ENCODE assay signal across 10 cellular contexts in genomic region chr21:35343046-35343816, GRCh38.
DNase-seq lines count a peak whose midpoint lies in the region; ATAC-seq, FAIRE-seq and TF ChIP-seq lines count a peak whose summit lies in the region.
"Had no signal": no experiment of that assay in that cellular context is flagged by ENCODE, and none has a peak within 500 bp of the region (broad histone marks: within the 10 kb centered on the region; RNA-seq: fewer than 3 reads in every experiment).

No MANE protein-coding gene starts in this region.

- H3K4me2 ChIP-seq in OCI-LY7 (ENCODE audit: low read length): peak overlapping the region; percentile 32
- H3K4me2 ChIP-seq in K562 (ENCODE audit: insufficient read depth, low read length): peak overlapping the region; percentile 34; the same call in 1 of the 2 replicates

- BruUV-seq in OCI-LY7 (replicated peaks; lab: Mats Ljungman, UMichigan) (no TSS peak), K562 (replicated peaks; lab: Mats Ljungman, UMichigan) (no TSS peak)

- no peaks in the 10 kb centered on the region for H3K27me3 Mint-ChIP-seq in CD4-positive, CD25-positive, alpha-beta regulatory T cell

- H3K9me3 Mint-ChIP-seq in CD4-positive, CD25-positive, alpha-beta regulatory T cell: peaks cover 0 to 3% (median 0%) of the 10 kb centered on the region in 7 donors

- TF ChIP-seq RAD21 in K562 (CRISPR knock-in tag; conservative IDR thresholded peaks at IDR 0.05 in 1 of 2, IDR thresholded peaks at IDR 0.05 in 1 of 2): no peak

- H3K9ac ChIP-seq in K562 (ENCODE audit: insufficient read depth in 1 of 2, low read depth in 2 of 2, low read length in 2 of 2): no peak overlapping the region; a peak in 1 of 4 replicates

- peak in 2 of 3 donors; percentile 12 to 67 for DNase-seq in CD4-positive, CD25-positive, alpha-beta regulatory T cell
- DNase-seq in GM10248 (ENCODE audit: extremely low spot score): peak; percentile 15
- no peak for DNase-seq in OCI-LY7 (ENCODE audit: low spot score)
- peak in 2 of 4 experiments; percentile 46 to 49 for DNase-seq in K562 (ENCODE audit: extremely low read depth in 1 of 4, low spot score in 3 of 4)
- DNase-seq in NCI-H1048 (lab: John Stamatoyannopoulos, UW): no peak
- DNase-seq in globus pallidus (ENCODE audit: low spot score): no peak
- no peak for DNase-seq in NCI-H1105 (lab: John Stamatoyannopoulos, UW)
- DNase-seq: caudate nucleus, H9, ovary had no signal

- peaks cover 7 to 19% (median 14%) of the 10 kb centered on the region in 4 donors for H3K4me1 Mint-ChIP-seq in CD4-positive, CD25-positive, alpha-beta regulatory T cell

- FAIRE-seq in K562 (lab: Jason Lieb, UNC): no peak

- peaks cover 0 to 2% of the 10 kb centered on the region in 2 experiments for H3K9me3 ChIP-seq in CD4-positive, CD25-positive, alpha-beta regulatory T cell (ENCODE audit: control insufficient read depth in 2 of 2, low read length in 2 of 2)
- no peaks in the 10 kb centered on the region for H3K9me3 ChIP-seq in OCI-LY7 (ENCODE audit: low read length)
- no peaks in the 10 kb centered on the region for H3K9me3 ChIP-seq in K562 (replicated peaks; ENCODE audit: control insufficient read depth, insufficient read depth, low read depth, low read length)
- H3K9me3 ChIP-seq: ovary had no signal

- intact Hi-C loops in OCI-LY7 (cut with micrococcal nuclease; ENCODE audit: unreplicated experiment): no loop called here
- intact Hi-C loops in K562 (cut with micrococcal nuclease): no loop called here

- peak; percentile 44; the same call in 1 of the 2 replicates for TF ChIP-seq EP300 in K562 (IDR thresholded peaks at IDR 0.05; ENCODE audit: low read length)

- H4K20me1 ChIP-seq in OCI-LY7 (ENCODE audit: insufficient read depth, low read length): no peaks in the 10 kb centered on the region
- no peaks in the 10 kb centered on the region for H4K20me1 ChIP-seq in K562 (replicated peaks; ENCODE audit: control insufficient read depth, insufficient read depth, low read length)

- no peak for TF ChIP-seq CTCF in GM10248 (IDR thresholded peaks at IDR 0.05; ENCODE audit: control extremely low read depth, extremely low read depth, low read depth, missing control alignments)
- no peak for TF ChIP-seq CTCF in OCI-LY7 (conservative IDR thresholded peaks at IDR 0.05; ENCODE audit: low read length)
- no peak for TF ChIP-seq CTCF in K562 (IDR thresholded peaks at IDR 0.05 in 2 of 3, conservative IDR thresholded peaks at IDR 0.05 in 1 of 3; ENCODE audit: insufficient read depth in 2 of 3, low read depth in 1 of 3, low read length in 3 of 3)

- TF ChIP-seq POLR2A in K562 (conservative IDR thresholded peaks at IDR 0.05): no peak

- peaks cover 7% of the 10 kb centered on the region for H3K4me1 ChIP-seq in CD4-positive, CD25-positive, alpha-beta regulatory T cell (ENCODE audit: control insufficient read depth, insufficient read depth, low read length, poor library complexity, severe bottlenecking)
- H3K4me1 ChIP-seq in OCI-LY7 (ENCODE audit: insufficient read depth, low read length, poor library complexity, severe bottlenecking): peaks cover 12% of the 10 kb centered on the region
- peaks cover 0 to 39% of the 10 kb centered on the region in 2 experiments; a peak in 3 of 5 replicates for H3K4me1 ChIP-seq in K562 (replicated peaks in 1 of 2; ENCODE audit: control insufficient read depth in 2 of 2, insufficient read depth in 2 of 2, low read length in 2 of 2)

- peak overlapping the region; percentile 60 to 84 (median 78) for H3K4me3 Mint-ChIP-seq in CD4-positive, CD25-positive, alpha-beta regulatory T cell
- H3K4me3 Mint-ChIP-seq: H9 had no signal

- H3K9me1 ChIP-seq in K562 (ENCODE audit: control insufficient read depth, insufficient read depth, low read length): no peaks in the 10 kb centered on the region

- H2AFZ ChIP-seq in OCI-LY7 (ENCODE audit: low read length) (peak overlapping the region; percentile 23; the same call in 1 of the 2 replicates), K562 (ENCODE audit: low read depth, low read length) (peak overlapping the region; percentile 60; the same call in 1 of the 2 replicates)

- no peaks in the 10 kb centered on the region for H3K9me2 ChIP-seq in OCI-LY7 (ENCODE audit: insufficient read depth, low read length)

- CTCF ChIA-PET in GM10248 (lab: Yijun Ruan, JAX) (interaction anchor here (1.5 kb wide), 1 partner anchor 13 kb away, joined by 4 read pairs; no protein-coding TSS in a partner anchor), OCI-LY7 (lab: Charles Lee; ENCODE audit: unreplicated experiment) (interaction anchor here (0.6 kb wide), 1 partner anchor 479 kb away, joined by 3 read pairs; no protein-coding TSS in a partner anchor), K562 (lab: Yijun Ruan, JAX; ENCODE audit: low intra/inter-chr PET ratio) (no interaction called here)

- H3K79me2 ChIP-seq in OCI-LY7 (ENCODE audit: insufficient read depth, low read depth, low read length): no peaks in the 10 kb centered on the region
- H3K79me2 ChIP-seq in K562 (ENCODE audit: control insufficient read depth, insufficient read depth, low read length): no peaks in the 10 kb centered on the region

- H3K27ac Mint-ChIP-seq in CD4-positive, CD25-positive, alpha-beta regulatory T cell: peak overlapping the region; percentile 10 to 89 (median 60)
- H3K27ac Mint-ChIP-seq: H9 had no signal

- no peaks in the 10 kb centered on the region for H3K27me3 ChIP-seq in CD4-positive, CD25-positive, alpha-beta regulatory T cell (ENCODE audit: control insufficient read depth, insufficient read depth, low read length)
- H3K27me3 ChIP-seq in K562 (ENCODE audit: control insufficient read depth in 2 of 2, insufficient read depth in 2 of 2, low read length in 2 of 2): no peaks in the 10 kb centered on the region
- H3K27me3 ChIP-seq: ovary had no signal

- peak in 1 of 2 donors; percentile 48 for ATAC-seq in CD4-positive, CD25-positive, alpha-beta regulatory T cell (ENCODE audit: low read depth in 2 of 2)
- no peak for ATAC-seq in K562

- POLR2A ChIA-PET in GM10248 (lab: Yijun Ruan, JAX): no interaction called here
- POLR2A ChIA-PET in OCI-LY7 (lab: Charles Lee): no interaction called here
- POLR2A ChIA-PET in K562 (lab: Yijun Ruan, JAX): no interaction called here

- in situ Hi-C loops in K562 (cut with MboI): no loop called here

- 33% methylated on average over 6 of the region's 6 CpGs for WGBS in K562 (ENCODE audit: insufficient coverage, low coverage, missing lambda C conversion rate)

- no peaks in the 10 kb centered on the region for H3K36me3 Mint-ChIP-seq in CD4-positive, CD25-positive, alpha-beta regulatory T cell

- no peaks in the 10 kb centered on the region for H3K36me3 ChIP-seq in CD4-positive, CD25-positive, alpha-beta regulatory T cell (ENCODE audit: control insufficient read depth, insufficient read depth, low read length)
- H3K36me3 ChIP-seq in OCI-LY7 (ENCODE audit: insufficient read depth, low read length) (no peaks in the 10 kb centered on the region), K562 (ENCODE audit: control insufficient read depth, insufficient read depth, low read length) (no peaks in the 10 kb centered on the region)
- H3K36me3 ChIP-seq: ovary had no signal

- peak overlapping the region; percentile 94 for H3K4me3 ChIP-seq in CD4-positive, CD25-positive, alpha-beta regulatory T cell (ENCODE audit: low read depth, low read length)
- H3K4me3 ChIP-seq in OCI-LY7 (ENCODE audit: low read depth, low read length, poor library complexity, severe bottlenecking) (no peak overlapping the region), K562 (no peak overlapping the region)
- H3K4me3 ChIP-seq: ovary had no signal

- no peak overlapping the region for H3K27ac ChIP-seq in CD4-positive, CD25-positive, alpha-beta regulatory T cell (ENCODE audit: insufficient read depth, low read length, poor library complexity, severe bottlenecking)
- H3K27ac ChIP-seq in OCI-LY7 (ENCODE audit: low read depth, low read length, poor library complexity, severe bottlenecking) (no peak overlapping the region), K562 (ENCODE audit: extremely low read depth, low read depth, low read length) (no peak overlapping the region)
- H3K27ac ChIP-seq: ovary had no signal

TF ChIP-seq in K562, 482 proteins besides CTCF, POLR2A, EP300 and RAD21 (continues in another document):
- TF ChIP-seq RCOR1 (IDR thresholded peaks at IDR 0.05; ENCODE audit: borderline replicate concordance in 1 of 2, low read depth in 2 of 2, low read length in 2 of 2) (peak in 1 of 2 experiments; percentile 27; a peak in 1 of 4 replicates), SMARCE1 (IDR thresholded peaks at IDR 0.05) (peak; percentile 66), FOSL1 (tag; conservative IDR thresholded peaks at IDR 0.05) (peak; percentile 84), MEIS2 (IDR thresholded peaks at IDR 0.05; ENCODE audit: partially characterized antibody) (peak; percentile 38), ZNF77 (CRISPR knock-in tag; IDR thresholded peaks at IDR 0.05) (no peak), MAFF (IDR thresholded peaks at IDR 0.05; ENCODE audit: low read length) (peak; percentile 14; the same call in 1 of the 2 replicates), NFE2 (IDR thresholded peaks at IDR 0.05; ENCODE audit: low read depth) (peak; percentile 74), SPI1 (IDR thresholded peaks at IDR 0.05; ENCODE audit: borderline replicate concordance, low read depth, low read length) (peak; percentile 58; the same call in 1 of the 2 replicates), ZEB2 (IDR thresholded peaks at IDR 0.05) (0 out of 2 replicates have a peak, but pooled peaks have one; percentile 13), DPF2 (IDR thresholded peaks at IDR 0.05) (peak; percentile 68), ETV6 (IDR thresholded peaks at IDR 0.05; ENCODE audit: borderline replicate concordance in 1 of 2, low read depth in 2 of 2, low read length in 1 of 2) (peak in 1 of 2 experiments; percentile 77; a peak in 3 of 4 replicates), ETV6 (CRISPR knock-in tag; IDR thresholded peaks at IDR 0.05; ENCODE audit: borderline replicate concordance) (no peak), TRIM24 (IDR thresholded peaks at IDR 0.05) (peak in 1 of 2 experiments; percentile 27; a peak in 1 of 4 replicates), CEBPB (tag; IDR thresholded peaks at IDR 0.05) (peak; percentile 38; the same call in 1 of the 2 replicates), SMARCA4 (IDR thresholded peaks at IDR 0.05) (peak; percentile 73), MEF2A (IDR thresholded peaks at IDR 0.05; ENCODE audit: control insufficient read depth, low read depth, low read length) (peak; percentile 27; the same call in 1 of the 2 replicates), TEAD2 (tag; IDR thresholded peaks at IDR 0.05) (no peak), ZNF263 (CRISPR knock-in tag; IDR thresholded peaks at IDR 0.05; ENCODE audit: borderline replicate concordance) (0 out of 2 replicates have a peak, but pooled peaks have one; percentile 44), MEF2D (tag; conservative IDR thresholded peaks at IDR 0.05; ENCODE audit: low read depth) (peak; percentile 89), FOXA3 (CRISPR knock-in tag; conservative IDR thresholded peaks at IDR 0.05 in 1 of 2, IDR thresholded peaks at IDR 0.05 in 1 of 2) (peak in 1 of 2 experiments; percentile 28; a peak in 1 of 4 replicates), ARID1B (IDR thresholded peaks at IDR 0.05) (peak; percentile 67)

Comparison
In these comparisons a context has a peak if more than half of its experiments do, and no peak if none do; other contexts are left out.
1. DNase-seq: peak in CD4-positive, CD25-positive, alpha-beta regulatory T cell (2 of 3) and GM10248 (single experiment); none in OCI-LY7 (single experiment), NCI-H1048 (single experiment), globus pallidus (single experiment) and NCI-H1105 (single experiment).